In genomic region chr6:50030350-50030749, GRCh38 we compare ENCODE assay signal across 13 cellular contexts. TPM values are rescaled to one million over a fixed set of nuclear protein-coding genes. Genes with fewer than 3 reads are reported as not detected.
A peak's percentile ranks its signal among the peaks of the same experiment; 100 is the strongest.
DNase-seq lines count a peak whose midpoint lies in the region; ATAC-seq and TF ChIP-seq lines count a peak whose summit lies in the region.
"Had no signal": no experiment of that assay in that cellular context is flagged by ENCODE, and none has a peak within 500 bp of the region (broad histone marks: within the 10 kb centered on the region; RNA-seq: fewer than 3 reads in every experiment).

No MANE protein-coding gene starts in this region.

- TF ChIP-seq RAD21 in HCT116 (IDR thresholded peaks at IDR 0.05; ENCODE audit: low read depth), result no peak

- H3K27ac Mint-ChIP-seq in activated CD8-positive, alpha-beta T cell treated with anti-CD3 and anti-CD28 coated beads for 36 hours, result no peak overlapping the region

- no peaks in the 10 kb centered on the region for H3K36me3 ChIP-seq in HCT116 (ENCODE audit: control insufficient read depth in 1 of 2, insufficient read depth in 2 of 2, low read length in 2 of 2)
- no peaks in the 10 kb centered on the region for H3K36me3 ChIP-seq in Panc1 (ENCODE audit: control insufficient read depth, insufficient read depth, low read length)
- no peaks in the 10 kb centered on the region for H3K36me3 ChIP-seq in iPS-18a (ENCODE audit: control insufficient read depth, low read depth, low read length)
- no peaks in the 10 kb centered on the region for H3K36me3 ChIP-seq in spleen

- peaks cover 13% of the 10 kb centered on the region for H3K9me3 Mint-ChIP-seq in activated CD8-positive, alpha-beta T cell treated with anti-CD3 and anti-CD28 coated beads for 36 hours

- in situ Hi-C loops in Panc1 (cut with HindIII; ENCODE audit: low pct_unique_long_range_greater_than_20kb, low sequenced_read_pairs), result no loop called here

- RAD21 ChIA-PET in HCT116 (lab: Charles Lee; ENCODE audit: low non-redundant PET in 1 of 2, low total read pairs in 2 of 2, uncharacterized antibody in 2 of 2, unreplicated experiment in 2 of 2), result no interaction called here

- TF ChIP-seq POLR2A in HCT116 (IDR thresholded peaks at IDR 0.05; ENCODE audit: borderline replicate concordance, extremely low read depth, insufficient read depth, insufficient read length), result no peak
- TF ChIP-seq POLR2A in spleen (IDR thresholded peaks at IDR 0.05), result no peak

- H3K9me2 ChIP-seq in HCT116 (ENCODE audit: insufficient read depth), result no peaks in the 10 kb centered on the region

- H3K4me2 ChIP-seq in HCT116 (ENCODE audit: low read length), result peak overlapping the region; percentile 53

- H3K27me3 Mint-ChIP-seq in activated CD8-positive, alpha-beta T cell treated with anti-CD3 and anti-CD28 coated beads for 36 hours, result no peaks in the 10 kb centered on the region

- H3K4me3 Mint-ChIP-seq in activated CD8-positive, alpha-beta T cell treated with anti-CD3 and anti-CD28 coated beads for 36 hours, result no peak overlapping the region

- no peak overlapping the region for H3K27ac ChIP-seq in HCT116 (ENCODE audit: low read depth, low read length)
- H3K27ac ChIP-seq in Panc1 (ENCODE audit: low read length), result no peak overlapping the region
- H3K27ac ChIP-seq in iPS-18a (ENCODE audit: low read length), result no peak overlapping the region
- H3K27ac ChIP-seq in spleen, result no peak overlapping the region

- H3K79me2 ChIP-seq in HCT116 (ENCODE audit: insufficient read depth, low read length), result no peaks in the 10 kb centered on the region

- no peak overlapping the region for H3K4me3 ChIP-seq in HCT116 (replicated peaks in 1 of 2; ENCODE audit: low read depth in 1 of 2, low read length in 2 of 2)
- no peak overlapping the region; a peak in 1 of 4 replicates for H3K4me3 ChIP-seq in Panc1 (ENCODE audit: low read depth in 2 of 2, low read length in 2 of 2)
- no peak overlapping the region for H3K4me3 ChIP-seq in iPS-18a (ENCODE audit: low read length)
- H3K4me3 ChIP-seq in spleen, result no peak overlapping the region

- POLR2A ChIA-PET in HCT116 (lab: Charles Lee) (interaction anchor here (1.4 kb wide), 1 partner anchor 12 kb away, joined by 3 read pairs; no protein-coding TSS in a partner anchor), Panc1 (lab: Charles Lee) (no interaction called here)
- POLR2A ChIA-PET in activated CD8-positive, alpha-beta T cell treated with anti-CD3 and anti-CD28 coated beads for 36 hours (lab: Charles Lee), result no interaction called here

- BruUV-seq in HCT116 (replicated peaks; lab: Mats Ljungman, UMichigan) (no TSS peak), Panc1 (replicated peaks; lab: Mats Ljungman, UMichigan) (no TSS peak)

- H3K27me3 ChIP-seq in HCT116 (ENCODE audit: insufficient read depth, low read length), result no peaks in the 10 kb centered on the region
- H3K27me3 ChIP-seq in Panc1 (ENCODE audit: control insufficient read depth, insufficient read depth, low read length), result no peaks in the 10 kb centered on the region
- H3K27me3 ChIP-seq in iPS-18a (ENCODE audit: control insufficient read depth, insufficient read depth, low read length), result no peaks in the 10 kb centered on the region
- H3K27me3 ChIP-seq in spleen (replicated peaks in 1 of 7), result no peaks in the 10 kb centered on the region

- no peak for TF ChIP-seq CTCF in HCT116 (IDR thresholded peaks at IDR 0.05 in 2 of 3, conservative IDR thresholded peaks at IDR 0.05 in 1 of 3; ENCODE audit: borderline replicate concordance in 1 of 3, insufficient read depth in 1 of 3, low read depth in 2 of 3, low read length in 2 of 3)
- no peak for TF ChIP-seq CTCF in Panc1 (IDR thresholded peaks at IDR 0.05)
- no peak for TF ChIP-seq CTCF in spleen (IDR thresholded peaks at IDR 0.05 in 8 of 11, conservative IDR thresholded peaks at IDR 0.05 in 3 of 11)
- no peak for TF ChIP-seq CTCF in activated CD8-positive, alpha-beta T cell treated with anti-CD3 and anti-CD28 coated beads for 36 hours (IDR thresholded peaks at IDR 0.05)

- peaks cover 0 to 5% of the 10 kb centered on the region in 2 experiments; a peak in 1 of 4 replicates for H3K4me1 ChIP-seq in HCT116 (ENCODE audit: control insufficient read depth in 1 of 2, insufficient read depth in 2 of 2, low read length in 2 of 2)
- H3K4me1 ChIP-seq in Panc1 (ENCODE audit: control insufficient read depth, insufficient read depth, low read length), result no peaks in the 10 kb centered on the region
- H3K4me1 ChIP-seq in iPS-18a (ENCODE audit: control insufficient read depth, low read depth, low read length), result peaks cover 3% of the 10 kb centered on the region
- H3K4me1 ChIP-seq in spleen, result no peaks in the 10 kb centered on the region
- H3K4me1 ChIP-seq: Caco-2 had no signal

- 83 to 89% (median 86%) methylated on average over 5 to 14 of the region's 14 CpGs for WGBS in spleen, 5 donors

- no peaks in the 10 kb centered on the region for H4K20me1 ChIP-seq in HCT116 (ENCODE audit: insufficient read depth)

- ATAC-seq in HCT116, result no peak
- peak; percentile 21; the same call in 1 of the 2 replicates for ATAC-seq in Panc1
- ATAC-seq in activated CD8-positive, alpha-beta T cell treated with anti-CD3 and anti-CD28 coated beads for 36 hours, result no peak
- no peak for ATAC-seq in HG03354 (IDR thresholded peaks at IDR 0.05; ENCODE audit: poor library complexity, severe bottlenecking, unreplicated experiment)

- H3K9ac ChIP-seq in HCT116 (ENCODE audit: low read length) (no peak overlapping the region), iPS-18a (ENCODE audit: low read length) (peak overlapping the region; percentile 4)

- H2AFZ ChIP-seq in HCT116 (ENCODE audit: low read depth, low read length, poor library complexity, severe bottlenecking), result peak overlapping the region; percentile 81

- H3K4me1 Mint-ChIP-seq in activated CD8-positive, alpha-beta T cell treated with anti-CD3 and anti-CD28 coated beads for 36 hours (ENCODE audit: low read depth), result no peaks in the 10 kb centered on the region

- CTCF ChIA-PET in HCT116 (lab: Charles Lee), result interaction anchor here (0.8 to 2.0 kb wide), 5 partner anchors 10 to 498 kb away, joined by 3 to 11 read pairs (median 4); no protein-coding TSS in a partner anchor
- CTCF ChIA-PET in Panc1 (lab: Charles Lee), result interaction anchor here (0.6 kb wide), 1 partner anchor 498 kb away, joined by 10 read pairs; no protein-coding TSS in a partner anchor
- CTCF ChIA-PET in activated CD8-positive, alpha-beta T cell treated with anti-CD3 and anti-CD28 coated beads for 36 hours (lab: Charles Lee), result no interaction called here

- DNase-seq in HCT116 (ENCODE audit: low read depth, low spot score) (no peak), Panc1 (ENCODE audit: low read depth, low spot score) (no peak), spleen (peak; percentile 49), activated T-cell treated with anti-CD3 and anti-CD28 coated beads for 4 hours (no peak)
- no peak for DNase-seq in activated CD8-positive, alpha-beta T cell treated with anti-CD3 and anti-CD28 coated beads for 36 hours
- DNase-seq: AML-193, NCI-H524 treated with DMSO at 0.1 percent for 48 hours had no signal

- H3K9me3 ChIP-seq in HCT116 (ENCODE audit: control insufficient read depth in 1 of 2, insufficient read depth in 1 of 2, low read depth in 1 of 2, low read length in 2 of 2), result no peaks in the 10 kb centered on the region
- H3K9me3 ChIP-seq in Panc1 (ENCODE audit: control insufficient read depth, insufficient read depth, low read depth, low read length), result no peaks in the 10 kb centered on the region
- H3K9me3 ChIP-seq in iPS-18a (ENCODE audit: control insufficient read depth, low read depth, low read length), result no peaks in the 10 kb centered on the region
- peaks cover 0 to 14% (median 0%) of the 10 kb centered on the region in 8 donors for H3K9me3 ChIP-seq in spleen
- H3K9me3 ChIP-seq: Caco-2 had no signal

- no peaks in the 10 kb centered on the region for H3K36me3 Mint-ChIP-seq in activated CD8-positive, alpha-beta T cell treated with anti-CD3 and anti-CD28 coated beads for 36 hours (ENCODE audit: low read depth)

- intact Hi-C loops in HCT116 (cut with micrococcal nuclease), result no loop called here
- intact Hi-C loops in Panc1 (cut with micrococcal nuclease; ENCODE audit: unreplicated experiment), result no loop called here
- intact Hi-C loops in spleen (cut with DNase I; ENCODE audit: low total_unique reads), result no loop called here
- intact Hi-C loops in activated CD8-positive, alpha-beta T cell treated with anti-CD3 and anti-CD28 coated beads for 36 hours (cut with micrococcal nuclease), result no loop called here

TF ChIP-seq in HCT116, 20 proteins besides CTCF, POLR2A, EP300 and RAD21:
- TF ChIP-seq POLR2AphosphoS5 (IDR thresholded peaks at IDR 0.05; ENCODE audit: low read depth, low read length), result no peak
- TF ChIP-seq YY1 (IDR thresholded peaks at IDR 0.05; ENCODE audit: extremely low read depth, insufficient replicate concordance, low read depth, low read length), result no peak
- TF ChIP-seq CBX3 (IDR thresholded peaks at IDR 0.05; ENCODE audit: low read depth), result no peak
- no peak for TF ChIP-seq ZBTB33 (IDR thresholded peaks at IDR 0.05; ENCODE audit: extremely low read depth, insufficient replicate concordance, low read length)

RNA-seq across cellular contexts. Expression of gene DEFB110, which starts 8.6 kb away (rescaled TPM):
- total RNA-seq in HCT116 (2021; ENCODE audit: unreplicated experiment), result not detected
- not detected in 2 replicates for polyA plus RNA-seq in HCT116 (2012)
- total RNA-seq in Panc1 (2021; ENCODE audit: unreplicated experiment), result not detected
- polyA plus RNA-seq in Panc1 (2012; ENCODE audit: insufficient read length), result not detected
- not detected for total RNA-seq in spleen
- polyA plus RNA-seq in spleen, result not detected
- not detected for total RNA-seq in activated CD8-positive, alpha-beta T cell treated with anti-CD3 and anti-CD28 coated beads for 36 hours
- total RNA-seq: A673, Caco-2, OCI-LY7, SK-MEL-5 had no signal

RNA-seq across cellular contexts. Expression of gene DEFB112, which starts 19.4 kb away (rescaled TPM):
- not detected for total RNA-seq in HCT116 (2021; ENCODE audit: unreplicated experiment)
- not detected in 2 replicates for polyA plus RNA-seq in HCT116 (2012)
- not detected for total RNA-seq in Panc1 (2021; ENCODE audit: unreplicated experiment)
- not detected for polyA plus RNA-seq in Panc1 (2012; ENCODE audit: insufficient read length)
- not detected for total RNA-seq in spleen
- polyA plus RNA-seq in spleen, result not detected
- total RNA-seq in activated CD8-positive, alpha-beta T cell treated with anti-CD3 and anti-CD28 coated beads for 36 hours, result not detected
- total RNA-seq: A673, Caco-2, OCI-LY7, SK-MEL-5 had no signal
